ENCODE assay signal across 1 cellular context in the genomic region with DNA sequence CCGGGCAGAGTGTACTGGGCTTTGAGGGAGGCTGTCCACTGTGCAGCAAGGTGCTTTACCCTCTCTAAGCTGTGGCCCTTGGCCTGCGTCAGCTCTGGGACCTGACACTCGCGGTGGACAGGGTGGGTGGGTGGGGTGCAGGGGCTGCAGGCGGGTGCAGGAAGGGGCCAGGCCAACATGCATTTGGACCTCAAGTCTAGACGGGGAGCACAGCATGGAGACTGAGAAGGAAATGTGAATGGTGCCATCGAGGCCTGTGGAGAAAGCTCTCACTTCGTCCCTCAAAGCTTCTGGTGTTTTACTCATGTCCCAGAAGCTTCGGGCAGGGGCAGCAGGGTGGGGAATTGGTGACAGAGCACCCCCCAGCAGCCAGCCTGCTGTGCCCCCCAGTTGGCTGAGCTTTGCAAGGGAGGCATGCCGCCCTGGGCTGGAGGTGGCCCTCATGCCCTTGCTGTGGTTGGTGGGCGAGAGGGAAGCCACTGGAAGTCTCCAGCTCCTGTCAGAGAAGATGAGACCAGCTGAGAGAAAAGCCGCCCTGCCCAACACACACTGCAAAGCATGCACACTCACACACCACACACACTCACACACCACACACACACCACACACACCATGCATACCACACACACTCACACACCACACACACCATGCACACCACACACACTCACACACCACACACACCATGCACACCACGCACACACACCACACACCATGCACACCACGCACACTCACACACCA.
TF ChIP-seq lines count a peak whose summit lies in the region.

No MANE protein-coding gene starts in this region.

TF ChIP-seq in HEK293, 187 proteins besides CTCF, POLR2A, EP300 and RAD21:
- TF ChIP-seq, protein P1, sequence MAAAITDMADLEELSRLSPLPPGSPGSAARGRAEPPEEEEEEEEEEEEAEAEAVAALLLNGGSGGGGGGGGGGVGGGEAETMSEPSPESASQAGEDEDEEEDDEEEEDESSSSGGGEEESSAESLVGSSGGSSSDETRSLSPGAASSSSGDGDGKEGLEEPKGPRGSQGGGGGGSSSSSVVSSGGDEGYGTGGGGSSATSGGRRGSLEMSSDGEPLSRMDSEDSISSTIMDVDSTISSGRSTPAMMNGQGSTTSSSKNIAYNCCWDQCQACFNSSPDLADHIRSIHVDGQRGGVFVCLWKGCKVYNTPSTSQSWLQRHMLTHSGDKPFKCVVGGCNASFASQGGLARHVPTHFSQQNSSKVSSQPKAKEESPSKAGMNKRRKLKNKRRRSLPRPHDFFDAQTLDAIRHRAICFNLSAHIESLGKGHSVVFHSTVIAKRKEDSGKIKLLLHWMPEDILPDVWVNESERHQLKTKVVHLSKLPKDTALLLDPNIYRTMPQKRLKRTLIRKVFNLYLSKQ (tag by site-specific recombination; IDR thresholded peaks at IDR 0.05; ENCODE audit: borderline replicate concordance): no peak
- TF ChIP-seq, protein P2, sequence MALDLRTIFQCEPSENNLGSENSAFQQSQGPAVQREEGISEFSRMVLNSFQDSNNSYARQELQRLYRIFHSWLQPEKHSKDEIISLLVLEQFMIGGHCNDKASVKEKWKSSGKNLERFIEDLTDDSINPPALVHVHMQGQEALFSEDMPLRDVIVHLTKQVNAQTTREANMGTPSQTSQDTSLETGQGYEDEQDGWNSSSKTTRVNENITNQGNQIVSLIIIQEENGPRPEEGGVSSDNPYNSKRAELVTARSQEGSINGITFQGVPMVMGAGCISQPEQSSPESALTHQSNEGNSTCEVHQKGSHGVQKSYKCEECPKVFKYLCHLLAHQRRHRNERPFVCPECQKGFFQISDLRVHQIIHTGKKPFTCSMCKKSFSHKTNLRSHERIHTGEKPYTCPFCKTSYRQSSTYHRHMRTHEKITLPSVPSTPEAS (tag by site-specific recombination; IDR thresholded peaks at IDR 0.05): peak; percentile 54
- no peak for TF ChIP-seq ZNF580 (tag by site-specific recombination; IDR thresholded peaks at IDR 0.05)
